In the genomic region with DNA sequence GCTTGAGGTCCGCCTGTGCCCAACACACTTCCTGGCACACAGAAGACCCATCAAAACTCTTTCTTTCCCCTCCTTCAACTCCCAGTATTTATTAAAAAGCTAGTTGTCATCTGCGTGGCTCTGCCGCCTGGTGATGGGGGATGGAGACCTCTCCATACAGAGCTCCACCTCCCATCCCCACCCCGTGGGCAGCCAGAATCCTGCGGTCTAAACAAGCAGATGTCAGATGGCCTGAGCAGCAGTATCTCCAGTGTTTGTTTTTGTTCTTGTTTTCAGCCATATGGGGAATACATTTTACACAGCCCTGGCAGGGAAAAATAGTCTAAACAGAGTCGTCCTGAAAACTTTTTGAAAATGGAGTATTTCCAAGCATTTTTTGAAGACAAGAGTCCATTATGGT, we compare ENCODE assay signal across 8 cellular contexts.
DNase-seq lines count a peak whose midpoint lies in the region; ATAC-seq and TF ChIP-seq lines count a peak whose summit lies in the region.

No MANE protein-coding gene starts in this region.

- H4K20me1 ChIP-seq in PC-3 (ENCODE audit: low read length) = no peaks in the 10 kb centered on the region

- 45 to 54% (median 52%) methylated on average over 6 of the region's 6 CpGs for WGBS in psoas muscle, 3 donors

- DNase-seq in DMS79 (lab: John Stamatoyannopoulos, UW) (peak; percentile 78), NCI-H510A treated with DMSO at 0.1 percent for 48 hours (lab: John Stamatoyannopoulos, UW) (peak; percentile 88), fibroblast of mammary gland (ENCODE audit: low read depth) (peak; percentile 77), psoas muscle (peak in 1 of 2 donors; percentile 50), T1000 (lab: John Stamatoyannopoulos, UW) (no peak), PC-3 (no peak)
- DNase-seq in stimulated activated effector memory CD8-positive, alpha-beta T cell treated with anti-CD3 and anti-CD28 coated beads, Interleukin-12 subunit alpha, Interleukin-12 subunit beta, amount 100 ng/mL, for 72 hours (ENCODE audit: low spot score in 2 of 2) = no peak

- no peak overlapping the region for H2AFZ ChIP-seq in PC-3 (ENCODE audit: low read length)

- peak overlapping the region; percentile 76 for H3K27ac ChIP-seq in psoas muscle
- no peak overlapping the region for H3K27ac ChIP-seq in PC-3 (ENCODE audit: low read length)

- H3F3A ChIP-seq in PC-3 (ENCODE audit: low read length, unreplicated experiment) = no peaks in the 10 kb centered on the region

- BruUV-seq in PC-3 (replicated peaks; lab: Mats Ljungman, UMichigan) = no TSS peak

- CTCF ChIA-PET in PC-3 (lab: Charles Lee) = interaction anchor here (0.6 kb wide), 1 partner anchor 66 kb away, joined by 3 read pairs; no protein-coding TSS in a partner anchor

- H3K9me3 ChIP-seq in psoas muscle (no peaks in the 10 kb centered on the region), PC-3 (ENCODE audit: low read length) (no peaks in the 10 kb centered on the region)

- H3K4me3 Mint-ChIP-seq in stimulated activated effector memory CD8-positive, alpha-beta T cell treated with anti-CD3 and anti-CD28 coated beads, Interleukin-12 subunit alpha, Interleukin-12 subunit beta, amount 100 ng/mL, for 72 hours = no peak overlapping the region

- peaks cover 63% of the 10 kb centered on the region for H3K4me1 ChIP-seq in psoas muscle
- peaks cover 6% of the 10 kb centered on the region for H3K4me1 ChIP-seq in PC-3 (ENCODE audit: insufficient read depth, low read length)

- H3K4me3 ChIP-seq in fibroblast of mammary gland (ENCODE audit: control insufficient read depth, low read depth, low read length) (no peak overlapping the region), psoas muscle (no peak overlapping the region), PC-3 (ENCODE audit: low read length) (no peak overlapping the region)

- POLR2A ChIA-PET in PC-3 (lab: Charles Lee; ENCODE audit: unreplicated experiment) = no interaction called here

- no peaks in the 10 kb centered on the region for H3K9me3 Mint-ChIP-seq in stimulated activated effector memory CD8-positive, alpha-beta T cell treated with anti-CD3 and anti-CD28 coated beads, Interleukin-12 subunit alpha, Interleukin-12 subunit beta, amount 100 ng/mL, for 72 hours

- H3K27ac Mint-ChIP-seq in stimulated activated effector memory CD8-positive, alpha-beta T cell treated with anti-CD3 and anti-CD28 coated beads, Interleukin-12 subunit alpha, Interleukin-12 subunit beta, amount 100 ng/mL, for 72 hours = no peak overlapping the region

- H3K4me1 Mint-ChIP-seq in stimulated activated effector memory CD8-positive, alpha-beta T cell treated with anti-CD3 and anti-CD28 coated beads, Interleukin-12 subunit alpha, Interleukin-12 subunit beta, amount 100 ng/mL, for 72 hours = peaks cover 8% of the 10 kb centered on the region

- H3K36me3 ChIP-seq in psoas muscle (ENCODE audit: insufficient read depth in 1 of 2, low read depth in 1 of 2) (peaks cover 0 to 10% of the 10 kb centered on the region in 2 donors), PC-3 (ENCODE audit: low read depth, low read length) (no peaks in the 10 kb centered on the region)

- H3K27me3 ChIP-seq in psoas muscle (ENCODE audit: insufficient read depth in 3 of 3, low read length in 2 of 3) = no peaks in the 10 kb centered on the region
- H3K27me3 ChIP-seq in PC-3 (ENCODE audit: low read length) = no peaks in the 10 kb centered on the region

- no peak for TF ChIP-seq CTCF in fibroblast of mammary gland (conservative IDR thresholded peaks at IDR 0.05; ENCODE audit: control insufficient read depth, insufficient read depth, low read depth, low read length)
- TF ChIP-seq CTCF in psoas muscle (IDR thresholded peaks at IDR 0.05) = no peak
- no peak for TF ChIP-seq CTCF in PC-3 (conservative IDR thresholded peaks at IDR 0.05; ENCODE audit: low read depth, low read length)

- no peak overlapping the region for H3K9ac ChIP-seq in PC-3 (ENCODE audit: low read length)

- H3K4me2 ChIP-seq in PC-3 (ENCODE audit: low read length) = no peak overlapping the region

- H3K79me2 ChIP-seq in PC-3 (ENCODE audit: low read length) = no peaks in the 10 kb centered on the region

- no peak for ATAC-seq in psoas muscle
- no peak for ATAC-seq in activated CD4-positive, CD25-positive, alpha-beta regulatory T cell treated with anti-CD3 and anti-CD28 coated beads, Interleukin-2, amount 50 U/mL, for 24 hours
- ATAC-seq in PC-3 = no peak
- no peak for ATAC-seq in stimulated activated effector memory CD8-positive, alpha-beta T cell treated with anti-CD3 and anti-CD28 coated beads, Interleukin-12 subunit alpha, Interleukin-12 subunit beta, amount 100 ng/mL, for 72 hours

- H3K9me2 ChIP-seq in PC-3 (replicated peaks; ENCODE audit: low read length) = no peaks in the 10 kb centered on the region

- H3K36me3 Mint-ChIP-seq in stimulated activated effector memory CD8-positive, alpha-beta T cell treated with anti-CD3 and anti-CD28 coated beads, Interleukin-12 subunit alpha, Interleukin-12 subunit beta, amount 100 ng/mL, for 72 hours = peaks cover 6% of the 10 kb centered on the region

- intact Hi-C loops in psoas muscle (cut with DNase I) (no loop called here), PC-3 (cut with micrococcal nuclease) (no loop called here)

Comparison
In these comparisons a context has a peak if more than half of its experiments do, and no peak if none do; other contexts are left out.
1. DNase-seq: peak in DMS79 (single experiment), NCI-H510A treated with DMSO at 0.1 percent for 48 hours (single experiment) and fibroblast of mammary gland (single experiment); none in T1000 (single experiment), PC-3 (single experiment) and stimulated activated effector memory CD8-positive, alpha-beta T cell treated with anti-CD3 and anti-CD28 coated beads, Interleukin-12 subunit alpha, Interleukin-12 subunit beta, amount 100 ng/mL, for 72 hours (0 of 2).